In genomic region chr19:18861917-18862316, GRCh38 we compare ENCODE assay signal across 1 cellular context.
A peak's percentile ranks its signal among the peaks of the same experiment; 100 is the strongest.
TF ChIP-seq lines count a peak whose summit lies in the region.

No MANE protein-coding gene starts in this region.

TF ChIP-seq in K562, 482 proteins besides CTCF, POLR2A, EP300 and RAD21:
- TF ChIP-seq E2F4 (CRISPR knock-in tag; IDR thresholded peaks at IDR 0.05; ENCODE audit: low read depth) (no peak), POLR2G (IDR thresholded peaks at IDR 0.05; ENCODE audit: low read depth, low read length) (peak; percentile 51; the same call in 1 of the 2 replicates), PHF20 (IDR thresholded peaks at IDR 0.05; ENCODE audit: partially characterized antibody) (no peak)
TF ChIP-seq in K562: peak in this region for 1.
